In genomic region chr4:108031427-108032083, GRCh38 we compare ENCODE assay signal across 11 cellular contexts.
A peak's percentile ranks its signal among the peaks of the same experiment; 100 is the strongest.
DNase-seq lines count a peak whose midpoint lies in the region; ATAC-seq lines count a peak whose summit lies in the region.
"Had no signal": no experiment of that assay in that cellular context is flagged by ENCODE, and none has a peak within 500 bp of the region (broad histone marks: within the 10 kb centered on the region; RNA-seq: fewer than 3 reads in every experiment).

No MANE protein-coding gene starts in this region.

- H3K4me3 Mint-ChIP-seq in activated T-cell treated with anti-CD3 and anti-CD28 coated beads, Interleukin-2, amount 50 U/mL, for 24 hours, result no peak overlapping the region

- peak overlapping the region; percentile 93 for H3K27ac Mint-ChIP-seq in activated T-cell treated with anti-CD3 and anti-CD28 coated beads, Interleukin-2, amount 50 U/mL, for 24 hours

- peaks cover 83% of the 10 kb centered on the region for H3K4me1 Mint-ChIP-seq in activated T-cell treated with anti-CD3 and anti-CD28 coated beads, Interleukin-2, amount 50 U/mL, for 24 hours (ENCODE audit: low read depth)

- H3K27me3 Mint-ChIP-seq in activated T-cell treated with anti-CD3 and anti-CD28 coated beads, Interleukin-2, amount 50 U/mL, for 24 hours, result no peaks in the 10 kb centered on the region

- no peaks in the 10 kb centered on the region for H3K9me3 Mint-ChIP-seq in activated T-cell treated with anti-CD3 and anti-CD28 coated beads, Interleukin-2, amount 50 U/mL, for 24 hours

- H3K36me3 Mint-ChIP-seq in activated T-cell treated with anti-CD3 and anti-CD28 coated beads, Interleukin-2, amount 50 U/mL, for 24 hours (ENCODE audit: low read depth), result peaks cover 74% of the 10 kb centered on the region

- peak; percentile 68 for ATAC-seq in stimulated activated naive CD8-positive, alpha-beta T cell treated with anti-CD3 and anti-CD28 coated beads, Interleukin-15, Interleukin-2, amounts not matched to agents 100 U/mL and 50 U/mL, for 24 hours
- ATAC-seq in HG03280 (IDR thresholded peaks at IDR 0.05; ENCODE audit: unreplicated experiment), result no peak
- ATAC-seq in HG02610 (IDR thresholded peaks at IDR 0.05; ENCODE audit: unreplicated experiment), result no peak
- ATAC-seq in HG02759 (IDR thresholded peaks at IDR 0.05; ENCODE audit: unreplicated experiment), result no peak
- ATAC-seq: left colon had no signal

- peak; percentile 70 for DNase-seq in activated CD8-positive, alpha-beta memory T cell treated with anti-CD3 and anti-CD28 coated beads for 24 hours
- DNase-seq in activated CD8-positive, alpha-beta memory T cell treated with anti-CD3 and anti-CD28 coated beads, Interleukin-2, amount 50 U/mL, for 48 hours, result no peak
- DNase-seq in activated T-cell treated with anti-CD3 and anti-CD28 coated beads, Interleukin-2, amount 50 U/mL, for 24 hours, result no peak
- peak; percentile 59 for DNase-seq in kidney tubule cell (ENCODE audit: low spot score)
- peak; percentile 62 for DNase-seq in stimulated activated naive CD8-positive, alpha-beta T cell treated with anti-CD3 and anti-CD28 coated beads, Interleukin-15, Interleukin-2, amounts not matched to agents 100 U/mL and 50 U/mL, for 24 hours
- DNase-seq: heart right ventricle, left colon, T1000 had no signal

Comparison
In these comparisons a context has a peak if more than half of its experiments do, and no peak if none do; other contexts are left out.
1. DNase-seq: peak in activated CD8-positive, alpha-beta memory T cell treated with anti-CD3 and anti-CD28 coated beads for 24 hours (single experiment), kidney tubule cell (single experiment) and stimulated activated naive CD8-positive, alpha-beta T cell treated with anti-CD3 and anti-CD28 coated beads, Interleukin-15, Interleukin-2, amounts not matched to agents 100 U/mL and 50 U/mL, for 24 hours (single experiment); none in activated CD8-positive, alpha-beta memory T cell treated with anti-CD3 and anti-CD28 coated beads, Interleukin-2, amount 50 U/mL, for 48 hours (single experiment) and activated T-cell treated with anti-CD3 and anti-CD28 coated beads, Interleukin-2, amount 50 U/mL, for 24 hours (single experiment).